1 cellular context compared by ENCODE assay signal in the genomic region with DNA sequence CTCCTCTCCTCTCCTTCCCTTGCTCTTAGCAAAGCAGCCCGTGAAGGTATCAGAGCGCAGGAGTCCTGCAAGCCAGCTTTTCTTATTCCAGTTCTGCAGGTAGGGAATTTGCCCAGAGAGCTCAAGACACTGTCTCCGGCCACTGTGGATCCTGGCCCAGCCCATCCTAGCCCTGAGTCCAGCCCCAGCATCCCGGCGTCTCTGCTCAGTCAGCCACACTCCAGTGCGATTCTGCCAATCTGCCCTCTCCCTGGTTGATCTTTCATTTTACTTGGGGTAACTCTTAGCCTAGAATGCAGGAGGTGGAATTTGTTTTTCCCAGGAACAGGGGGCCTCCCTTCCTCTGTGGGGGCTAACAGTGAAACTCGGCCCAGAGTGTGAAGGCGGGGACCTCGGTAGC.
TF ChIP-seq lines count a peak whose summit lies in the region.

No MANE protein-coding gene starts in this region.

TF ChIP-seq in GM23338, 12 proteins besides CTCF, POLR2A, EP300 and RAD21 (continued from another document):
- TF ChIP-seq, protein P1, sequence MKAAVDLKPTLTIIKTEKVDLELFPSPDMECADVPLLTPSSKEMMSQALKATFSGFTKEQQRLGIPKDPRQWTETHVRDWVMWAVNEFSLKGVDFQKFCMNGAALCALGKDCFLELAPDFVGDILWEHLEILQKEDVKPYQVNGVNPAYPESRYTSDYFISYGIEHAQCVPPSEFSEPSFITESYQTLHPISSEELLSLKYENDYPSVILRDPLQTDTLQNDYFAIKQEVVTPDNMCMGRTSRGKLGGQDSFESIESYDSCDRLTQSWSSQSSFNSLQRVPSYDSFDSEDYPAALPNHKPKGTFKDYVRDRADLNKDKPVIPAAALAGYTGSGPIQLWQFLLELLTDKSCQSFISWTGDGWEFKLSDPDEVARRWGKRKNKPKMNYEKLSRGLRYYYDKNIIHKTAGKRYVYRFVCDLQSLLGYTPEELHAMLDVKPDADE (IDR thresholded peaks at IDR 0.05) = no peak
- no peak for TF ChIP-seq CREB1 (CRISPR knock-in tag; IDR thresholded peaks at IDR 0.05; ENCODE audit: low read depth)
TF ChIP-seq in GM23338: peak in this region for 0.
